8 cellular contexts compared by ENCODE assay signal in the genomic region with DNA sequence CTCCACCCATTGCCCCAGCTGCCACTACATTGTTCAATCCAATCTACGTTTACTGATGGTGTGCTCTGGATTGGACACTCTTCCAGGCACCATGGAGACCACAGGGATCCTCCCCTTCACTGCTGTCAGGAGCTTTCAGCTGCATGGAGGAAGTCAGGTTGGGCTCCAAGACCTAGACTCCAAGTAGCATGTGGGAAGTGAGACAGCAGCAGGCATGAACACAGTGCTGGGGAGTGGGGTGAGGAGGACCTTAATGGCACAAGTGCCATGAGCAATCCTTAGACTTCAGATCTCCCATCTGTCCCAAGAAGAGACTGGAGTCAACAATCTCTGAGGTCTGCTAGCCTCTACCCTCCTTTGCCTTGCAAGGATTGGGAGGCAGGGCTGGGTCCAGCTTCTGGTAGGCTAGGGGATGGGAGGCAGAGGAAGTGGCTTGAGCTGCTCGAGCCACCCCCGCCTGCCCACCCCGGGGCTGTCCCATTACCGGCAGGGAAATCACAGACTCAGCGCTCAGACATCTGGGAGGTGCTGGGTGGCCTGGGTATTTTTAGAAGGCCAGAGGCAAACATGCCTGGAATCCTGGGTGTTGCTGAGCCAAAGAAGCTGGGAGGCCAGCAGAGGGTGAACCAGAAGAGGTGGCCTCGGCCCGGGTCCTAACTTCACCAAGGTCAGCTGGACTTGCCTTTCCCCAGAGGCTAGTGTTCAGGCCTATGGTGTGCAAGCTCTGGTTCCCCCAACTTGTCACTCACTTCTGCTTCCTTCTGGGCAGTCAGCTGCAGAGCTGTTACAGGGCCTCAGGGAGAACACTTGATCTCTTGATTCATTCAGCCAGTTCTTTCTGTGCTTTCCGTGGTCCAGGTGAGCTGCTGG. TPM values are rescaled to one million over a fixed set of nuclear protein-coding genes. Genes with fewer than 3 reads are reported as not detected.
DNase-seq lines count a peak whose midpoint lies in the region; ATAC-seq lines count a peak whose summit lies in the region.

No MANE protein-coding gene starts in this region.

- intact Hi-C loops in activated CD4-positive, alpha-beta T cell treated with anti-CD3 and anti-CD28 coated beads for 36 hours (cut with DNase I, micrococcal nuclease), result no loop called here

- no peaks in the 10 kb centered on the region for H3K27me3 Mint-ChIP-seq in activated CD4-positive, alpha-beta T cell treated with anti-CD3 and anti-CD28 coated beads for 36 hours

- no peaks in the 10 kb centered on the region for H3K9me3 Mint-ChIP-seq in activated CD4-positive, alpha-beta T cell treated with anti-CD3 and anti-CD28 coated beads for 36 hours (ENCODE audit: low read depth)

- CTCF ChIA-PET in activated CD4-positive, alpha-beta T cell treated with anti-CD3 and anti-CD28 coated beads for 36 hours (lab: Charles Lee), result interaction anchor here (0.6 to 3.0 kb wide), 7 partner anchors 10 to 432 kb away, joined by 3 to 20 read pairs (median 5); a partner anchor contains a TSS

- no peak overlapping the region for H3K27ac Mint-ChIP-seq in activated CD4-positive, alpha-beta T cell treated with anti-CD3 and anti-CD28 coated beads for 36 hours

- peaks cover 39% of the 10 kb centered on the region for H3K4me1 Mint-ChIP-seq in activated CD4-positive, alpha-beta T cell treated with anti-CD3 and anti-CD28 coated beads for 36 hours

- ATAC-seq in HG03135 (IDR thresholded peaks at IDR 0.05; ENCODE audit: unreplicated experiment) (peak; percentile 25), HG03520 (IDR thresholded peaks at IDR 0.05; ENCODE audit: unreplicated experiment) (no peak), GM19467 (IDR thresholded peaks at IDR 0.05; ENCODE audit: unreplicated experiment) (no peak)
- ATAC-seq in activated CD4-positive, alpha-beta T cell treated with anti-CD3 and anti-CD28 coated beads for 36 hours, result no peak

- POLR2A ChIA-PET in activated CD4-positive, alpha-beta T cell treated with anti-CD3 and anti-CD28 coated beads for 36 hours (lab: Charles Lee), result no interaction called here

- no peaks in the 10 kb centered on the region for H3K36me3 Mint-ChIP-seq in activated CD4-positive, alpha-beta T cell treated with anti-CD3 and anti-CD28 coated beads for 36 hours (ENCODE audit: low read depth)

- DNase-seq in NCI-H748 (lab: John Stamatoyannopoulos, UW; ENCODE audit: unreplicated experiment) (peak; percentile 18), NCI-H748 treated with DMSO at 0.1 percent for 48 hours (lab: John Stamatoyannopoulos, UW) (no peak), amniotic stem cell (lab: John Stamatoyannopoulos, UW) (peak; percentile 59), mesenteric fat pad (ENCODE audit: low spot score) (peak; percentile 89)
- no peak for DNase-seq in activated CD4-positive, alpha-beta T cell treated with anti-CD3 and anti-CD28 coated beads for 36 hours

- no peak overlapping the region for H3K4me3 Mint-ChIP-seq in activated CD4-positive, alpha-beta T cell treated with anti-CD3 and anti-CD28 coated beads for 36 hours

RNA-seq across cellular contexts. Expression of a gene that starts 15.3 kb away (rescaled TPM):
- 54.9 TPM for total RNA-seq in mesenteric fat pad
- 10 to 100 TPM; 24.1 to 24.7 TPM for total RNA-seq in activated CD4-positive, alpha-beta T cell treated with anti-CD3 and anti-CD28 coated beads for 36 hours

Comparison
In these comparisons a context has a peak if more than half of its experiments do, and no peak if none do; other contexts are left out.
1. DNase-seq: peak in NCI-H748 (single experiment), amniotic stem cell (single experiment) and mesenteric fat pad (single experiment); none in NCI-H748 treated with DMSO at 0.1 percent for 48 hours (single experiment) and activated CD4-positive, alpha-beta T cell treated with anti-CD3 and anti-CD28 coated beads for 36 hours (single experiment).